15 cellular contexts compared by ENCODE assay signal in genomic region chr15:42371125-42371524, GRCh38. TPM values are rescaled to one million over a fixed set of nuclear protein-coding genes. Genes with fewer than 3 reads are reported as not detected.
DNase-seq lines count a peak whose midpoint lies in the region; ATAC-seq, FAIRE-seq and TF ChIP-seq lines count a peak whose summit lies in the region.
"Had no signal": no experiment of that assay in that cellular context is flagged by ENCODE, and none has a peak within 500 bp of the region (broad histone marks: within the 10 kb centered on the region; RNA-seq: fewer than 3 reads in every experiment).

No MANE protein-coding gene starts in this region.

- CTCF ChIA-PET in A549 (lab: Yijun Ruan, JAX) = no interaction called here

- H3K27me3 ChIP-seq in brain microvascular endothelial cell (replicated peaks) (no peaks in the 10 kb centered on the region), upper lobe of left lung (no peaks in the 10 kb centered on the region)
- H3K27me3 ChIP-seq: colonic mucosa had no signal

- no peak overlapping the region for H3K4me2 ChIP-seq in A549

- TF ChIP-seq RAD21 in A549 (conservative IDR thresholded peaks at IDR 0.05 in 1 of 2, IDR thresholded peaks at IDR 0.05 in 1 of 2) = no peak

- in situ Hi-C loops in brain microvascular endothelial cell (cut with HindIII; ENCODE audit: low pct_ligation_motif_present, low sequenced_read_pairs) = no loop called here

- no peak for ATAC-seq in A549
- ATAC-seq in upper lobe of left lung (ENCODE audit: low FRiP score in 2 of 2) = no peak
- ATAC-seq: Panc1 had no signal

- H3K4me1 ChIP-seq in A549 (no peaks in the 10 kb centered on the region), upper lobe of left lung (peaks cover 0 to 11% (median 9%) of the 10 kb centered on the region in 4 donors)
- H3K4me1 ChIP-seq: colonic mucosa had no signal

- H3K9me3 ChIP-seq in A549 (no peaks in the 10 kb centered on the region; the same call in 2 of the 3 replicates), upper lobe of left lung (no peaks in the 10 kb centered on the region)
- H3K9me3 ChIP-seq: colonic mucosa had no signal

- DNase-seq in A549 (ENCODE audit: low read depth in 1 of 2, low spot score in 1 of 2) (peak in 1 of 2 experiments; percentile 16), MV-4-11 (lab: John Stamatoyannopoulos, UW) (peak; percentile 36), brain microvascular endothelial cell (peak; percentile 34), NCI-H446 treated with DMSO at 0.1 percent for 48 hours (lab: John Stamatoyannopoulos, UW) (no peak), NCI-H2029 (lab: John Stamatoyannopoulos, UW) (no peak), upper lobe of left lung (no peak)
- no peak for DNase-seq in stimulated activated CD4-positive, alpha-beta T cell treated with anti-CD3 and anti-CD28 coated beads, Interleukin-12 subunit alpha, Interleukin-12 subunit beta, amount 100 ng/mL, for 4 hours
- DNase-seq: activated naive CD4-positive, alpha-beta T cell treated with anti-CD3 and anti-CD28 coated beads, Interleukin-2, amount 50 U/mL, for 16 hours; colonic mucosa; left ventricle myocardium inferior; stimulated activated CD4-positive, alpha-beta T cell treated with anti-CD3 and anti-CD28 coated beads, Interleukin-15, amount 100 ng/mL, for 24 hours; stimulated activated naive CD4-positive, alpha-beta T cell had no signal

- H3K36me3 ChIP-seq in brain microvascular endothelial cell (replicated peaks) (no peaks in the 10 kb centered on the region), upper lobe of left lung (no peaks in the 10 kb centered on the region)
- H3K36me3 ChIP-seq: colonic mucosa, left ventricle myocardium inferior had no signal

- 11% methylated on average over 2 of the region's 2 CpGs for WGBS in A549 (ENCODE audit: missing lambda C conversion rate)
- 74 to 75% methylated on average over 2 of the region's 2 CpGs for WGBS in upper lobe of left lung, 2 donors

- no peak overlapping the region for H3K27ac ChIP-seq in A549
- H3K27ac ChIP-seq in C4-2B = no peak overlapping the region
- no peak overlapping the region for H3K27ac ChIP-seq in brain microvascular endothelial cell
- H3K27ac ChIP-seq in upper lobe of left lung = no peak overlapping the region
- H3K27ac ChIP-seq: colonic mucosa, left ventricle myocardium inferior had no signal

- TF ChIP-seq POLR2A in A549 (IDR thresholded peaks at IDR 0.05; ENCODE audit: low read length) = no peak
- no peak for TF ChIP-seq POLR2A in upper lobe of left lung (IDR thresholded peaks at IDR 0.05)

- TF ChIP-seq EP300 in A549 (IDR thresholded peaks at IDR 0.05) = no peak
- no peak for TF ChIP-seq EP300 in upper lobe of left lung (IDR thresholded peaks at IDR 0.05)

- TF ChIP-seq CTCF in A549 (IDR thresholded peaks at IDR 0.05) (no peak), C4-2B (conservative IDR thresholded peaks at IDR 0.05) (peak; percentile 48), brain microvascular endothelial cell (IDR thresholded peaks at IDR 0.05; ENCODE audit: low read depth, low read length, missing control alignments) (peak; percentile 41), upper lobe of left lung (IDR thresholded peaks at IDR 0.05) (no peak)

- FAIRE-seq in A549 (lab: Jason Lieb, UNC) = no peak
- FAIRE-seq: GM12892 had no signal

- H3K4me3 ChIP-seq in A549 (no peak overlapping the region), brain microvascular endothelial cell (ENCODE audit: low read depth, low read length) (no peak overlapping the region), upper lobe of left lung (no peak overlapping the region)
- H3K4me3 ChIP-seq: colonic mucosa, left ventricle myocardium inferior had no signal

- POLR2A ChIA-PET in A549 (lab: Yijun Ruan, JAX) = no interaction called here

TF ChIP-seq in A549, 52 proteins besides CTCF, POLR2A, EP300 and RAD21:
- TF ChIP-seq MAFK (IDR thresholded peaks at IDR 0.05; ENCODE audit: partially characterized antibody) = peak; percentile 88
- TF ChIP-seq HEYL (CRISPR knock-in tag; IDR thresholded peaks at IDR 0.05) = no peak
- no peak for TF ChIP-seq RFX5 (IDR thresholded peaks at IDR 0.05)
- TF ChIP-seq NFE2L2 (conservative IDR thresholded peaks at IDR 0.05; ENCODE audit: low read length) = peak; percentile 70

RNA-seq across cellular contexts. Expression of gene CAPN3, which starts 11.8 kb away (rescaled TPM):
- polyA plus RNA-seq in A549 (2011; rRNA removed) = 1.1 and 1.8 TPM in 2 replicates
- polyA plus RNA-seq in A549 (2012; cell fraction: cytosol; rRNA removed) = 0.32 and 0.37 TPM in 2 replicates
- polyA plus RNA-seq in A549 (2012; cell fraction: nucleus; rRNA removed) = 2.3 and 3.5 TPM in 2 replicates
- polyA plus RNA-seq in A549 (2017; fragmentation: RNase III; extraction: RNeasy Plus Mini Kit Qiagen cat#74134 plus additional on column Dnase treatment) = 0.25 to 0.58 TPM (median 0.25 TPM) in 3 replicates
- 0.68 TPM in 1 of 2 replicates, not detected in the other for polyA minus RNA-seq in A549 (2011; rRNA and poly(A)+ RNA removed)
- 100 to 1,000 TPM in 1 of 6 donors, 10 to 100 TPM in 5; 24.0 to 369 (median 54.3) TPM for total RNA-seq in upper lobe of left lung

Comparison
In these comparisons a context has a peak if more than half of its experiments do, and no peak if none do; other contexts are left out.
1. DNase-seq: peak in MV-4-11 (single experiment) and brain microvascular endothelial cell (single experiment); none in NCI-H446 treated with DMSO at 0.1 percent for 48 hours (single experiment), NCI-H2029 (single experiment), upper lobe of left lung (0 of 2) and stimulated activated CD4-positive, alpha-beta T cell treated with anti-CD3 and anti-CD28 coated beads, Interleukin-12 subunit alpha, Interleukin-12 subunit beta, amount 100 ng/mL, for 4 hours (single experiment).
2. CTCF ChIP-seq: peak in C4-2B (single experiment) and brain microvascular endothelial cell (single experiment); none in A549 (single experiment) and upper lobe of left lung (0 of 6).